ENCODE assay signal across 8 cellular contexts in the genomic region with DNA sequence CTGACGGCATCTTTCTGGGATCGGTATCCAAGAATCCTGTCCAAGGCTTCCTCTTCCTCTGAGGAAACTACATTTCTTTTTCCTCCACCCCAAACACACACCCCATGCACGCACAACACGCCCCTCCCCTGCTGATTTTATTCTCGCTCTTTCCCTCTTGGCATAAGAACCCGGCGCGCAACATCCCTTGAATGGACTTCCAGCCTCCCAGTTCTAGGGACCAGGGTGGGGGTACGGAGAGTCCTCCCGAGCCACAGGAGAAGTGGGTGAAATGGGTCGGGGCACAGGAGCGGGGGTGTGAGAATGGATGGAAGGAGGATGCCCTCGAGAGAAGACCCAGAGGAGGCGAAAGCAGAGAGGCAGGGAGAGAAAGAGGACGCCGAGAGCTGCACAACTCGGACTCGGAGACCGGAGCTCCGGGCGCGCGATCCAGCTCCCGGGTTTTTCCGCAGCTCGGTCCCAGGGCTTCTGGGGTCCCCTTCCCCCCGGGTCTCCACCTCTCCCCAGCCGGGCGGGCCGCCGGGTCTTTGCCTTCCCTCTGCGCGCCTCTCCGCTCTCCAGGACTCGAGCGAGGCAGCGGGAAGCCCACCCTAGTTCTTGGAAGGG. TPM values are rescaled to one million over a fixed set of nuclear protein-coding genes. Genes with fewer than 3 reads are reported as not detected.
A peak's percentile ranks its signal among the peaks of the same experiment; 100 is the strongest.
DNase-seq lines count a peak whose midpoint lies in the region; ATAC-seq and TF ChIP-seq lines count a peak whose summit lies in the region.

No MANE protein-coding gene starts in this region.

- H3K4me3 ChIP-seq in GM12864 (ENCODE audit: low read depth, low read length), result peak overlapping the region; percentile 71
- H3K4me3 ChIP-seq in neutrophil (ENCODE audit: low read depth in 1 of 2, low read length in 1 of 2), result peak overlapping the region; percentile 27 to 45

- POLR2A ChIA-PET in activated naive CD8-positive, alpha-beta T cell treated with anti-CD3 and anti-CD28 coated beads, Interleukin-2, amount 10 ng/mL, durations not matched to agents 7 days and 5 days (lab: Charles Lee), result no interaction called here

- DNase-seq in GM12864 (ENCODE audit: low read depth), result no peak
- peak; percentile 24 for DNase-seq in NCI-H2171 (lab: John Stamatoyannopoulos, UW)
- peak; percentile 36 for DNase-seq in activated naive CD8-positive, alpha-beta T cell treated with anti-CD3 and anti-CD28 coated beads, Interleukin-2, amount 10 ng/mL, durations not matched to agents 7 days and 5 days
- DNase-seq in Right ventricle myocardium superior, result peak; percentile 75
- DNase-seq in epidermal melanocyte (ENCODE audit: insufficient read length, low spot score), result no peak

- peaks cover 96% of the 10 kb centered on the region for H3K27me3 ChIP-seq in neutrophil

- H3K4me3 Mint-ChIP-seq in activated naive CD8-positive, alpha-beta T cell treated with anti-CD3 and anti-CD28 coated beads, Interleukin-2, amount 10 ng/mL, durations not matched to agents 7 days and 5 days, result peak overlapping the region; percentile 72

- no peak for ATAC-seq in activated naive CD8-positive, alpha-beta T cell treated with anti-CD3 and anti-CD28 coated beads, Interleukin-2, amount 10 ng/mL, durations not matched to agents 7 days and 5 days (ENCODE audit: low read depth)
- ATAC-seq in Right ventricle myocardium superior (ENCODE audit: poor library complexity) (peak; percentile 65), GM19397 (IDR thresholded peaks at IDR 0.05; ENCODE audit: unreplicated experiment) (no peak), HG02798 (IDR thresholded peaks at IDR 0.05; ENCODE audit: poor library complexity, unreplicated experiment) (no peak)

- peaks cover 15% of the 10 kb centered on the region for H3K4me1 Mint-ChIP-seq in activated naive CD8-positive, alpha-beta T cell treated with anti-CD3 and anti-CD28 coated beads, Interleukin-2, amount 10 ng/mL, durations not matched to agents 7 days and 5 days

- H3K27ac ChIP-seq in neutrophil, result no peak overlapping the region

- no peaks in the 10 kb centered on the region for H3K9me3 Mint-ChIP-seq in activated naive CD8-positive, alpha-beta T cell treated with anti-CD3 and anti-CD28 coated beads, Interleukin-2, amount 10 ng/mL, durations not matched to agents 7 days and 5 days

- H3K36me3 Mint-ChIP-seq in activated naive CD8-positive, alpha-beta T cell treated with anti-CD3 and anti-CD28 coated beads, Interleukin-2, amount 10 ng/mL, durations not matched to agents 7 days and 5 days, result no peaks in the 10 kb centered on the region

- intact Hi-C loops in Right ventricle myocardium superior (cut with DNase I), result loop anchor here (5.0 to 10.0 kb wide), 2 partner anchors 186 to 1103 kb away; no protein-coding TSS in a partner anchor

- H3K9me3 ChIP-seq in neutrophil, result no peaks in the 10 kb centered on the region

- TF ChIP-seq CTCF in GM12864 (IDR thresholded peaks at IDR 0.05; ENCODE audit: low read depth, low read length, missing control alignments), result no peak
- no peak for TF ChIP-seq CTCF in neutrophil (IDR thresholded peaks at IDR 0.05)

- H3K36me3 ChIP-seq in neutrophil, result no peaks in the 10 kb centered on the region

- H3K4me1 ChIP-seq in neutrophil (ENCODE audit: control insufficient read depth in 1 of 2, insufficient read depth in 1 of 2, low read depth in 1 of 2, low read length in 1 of 2), result peaks cover 9 to 26% of the 10 kb centered on the region in 2 experiments

- H3K27ac Mint-ChIP-seq in activated naive CD8-positive, alpha-beta T cell treated with anti-CD3 and anti-CD28 coated beads, Interleukin-2, amount 10 ng/mL, durations not matched to agents 7 days and 5 days, result no peak overlapping the region

- peaks cover 50% of the 10 kb centered on the region for H3K27me3 Mint-ChIP-seq in activated naive CD8-positive, alpha-beta T cell treated with anti-CD3 and anti-CD28 coated beads, Interleukin-2, amount 10 ng/mL, durations not matched to agents 7 days and 5 days

RNA-seq across cellular contexts. Expression of a gene that starts 1.4 kb away (rescaled TPM):
- total RNA-seq in activated naive CD8-positive, alpha-beta T cell treated with anti-CD3 and anti-CD28 coated beads, Interleukin-2, amount 10 ng/mL, durations not matched to agents 7 days and 5 days, result under 1 TPM; 0.68 to 0.75 TPM
- 140 TPM for total RNA-seq in Right ventricle myocardium superior

Comparison
In these comparisons a context has a peak if more than half of its experiments do, and no peak if none do; other contexts are left out.
1. DNase-seq: peak in NCI-H2171 (single experiment), activated naive CD8-positive, alpha-beta T cell treated with anti-CD3 and anti-CD28 coated beads, Interleukin-2, amount 10 ng/mL, durations not matched to agents 7 days and 5 days (single experiment) and Right ventricle myocardium superior (single experiment); none in GM12864 (single experiment) and epidermal melanocyte (single experiment).
2. RNA of a gene that starts 1.4 kb away (total RNA-seq): 140 TPM in Right ventricle myocardium superior (single experiment); 0.68 to 0.75 TPM in activated naive CD8-positive, alpha-beta T cell treated with anti-CD3 and anti-CD28 coated beads, Interleukin-2, amount 10 ng/mL, durations not matched to agents 7 days and 5 days; every median in the first group is over 10 times any median in the second.